Comparison of ENCODE assay signal across 8 cellular contexts in genomic region chr19:16585808-16586476, GRCh38. TPM values are rescaled to one million over a fixed set of nuclear protein-coding genes. Genes with fewer than 3 reads are reported as not detected.
DNase-seq lines count a peak whose midpoint lies in the region; ATAC-seq and TF ChIP-seq lines count a peak whose summit lies in the region.

No MANE protein-coding gene starts in this region.

- H2BK5ac ChIP-seq in IMR-90 (ENCODE audit: low read depth, low read length, poor library complexity, severe bottlenecking) = no peak overlapping the region

- no peak overlapping the region; the same call in 1 of the 2 replicates for H2AK5ac ChIP-seq in IMR-90 (ENCODE audit: low read depth, low read length)

- H4K20me1 ChIP-seq in BLaER1 (peaks cover 98% of the 10 kb centered on the region), IMR-90 (ENCODE audit: insufficient read depth, low read length) (peaks cover 99% of the 10 kb centered on the region)

- TF ChIP-seq POLR2A in IMR-90 (IDR thresholded peaks at IDR 0.05; ENCODE audit: low read depth, low read length) = no peak

- intact Hi-C loops in IMR-90 (cut with micrococcal nuclease) = no loop called here

- H2BK20ac ChIP-seq in IMR-90 (ENCODE audit: low read depth, low read length) = no peak overlapping the region

- H3K4me1 ChIP-seq in BLaER1 (peaks cover 99% of the 10 kb centered on the region), IMR-90 (ENCODE audit: control insufficient read depth, insufficient read depth, low read length) (peaks cover 40% of the 10 kb centered on the region)

- TF ChIP-seq CTCF in IMR-90 (conservative IDR thresholded peaks at IDR 0.05; ENCODE audit: low read depth, low read length) = no peak

- H2BK15ac ChIP-seq in IMR-90 (ENCODE audit: low read depth, low read length) = no peak overlapping the region

- no peaks in the 10 kb centered on the region for H3K27me3 Mint-ChIP-seq in activated naive CD8-positive, alpha-beta T cell treated with anti-CD3 and anti-CD28 coated beads for 36 hours
- no peaks in the 10 kb centered on the region for H3K27me3 Mint-ChIP-seq in natural killer cell treated with Interleukin-12 subunit alpha and Interleukin-12 subunit beta and Interleukin-15 and Interleukin-18, amount 100 ng/mL, for 72 hours

- H2AFZ ChIP-seq in IMR-90 (replicated peaks; ENCODE audit: low read length, poor library complexity) = no peak overlapping the region

- in situ Hi-C loops in IMR-90 (cut with MboI; ENCODE audit: low sequenced_read_pairs) = no loop called here

- TF ChIP-seq RAD21 in IMR-90 (IDR thresholded peaks at IDR 0.05; ENCODE audit: low read length) = no peak

- no peak overlapping the region for H4K8ac ChIP-seq in IMR-90 (ENCODE audit: low read depth in 2 of 2, low read length in 2 of 2)

- 92% methylated on average over 4 of the region's 11 CpGs; no CpG with 5 or more reads in 1 of the 2 experiments for WGBS in IMR-90 (ENCODE audit: extremely low coverage in 2 of 2, insufficient read length in 1 of 2), 2 experiments

- H3K4me1 Mint-ChIP-seq in activated naive CD8-positive, alpha-beta T cell treated with anti-CD3 and anti-CD28 coated beads for 36 hours = peaks cover 79% of the 10 kb centered on the region
- peaks cover 70 to 74% of the 10 kb centered on the region in 2 donors for H3K4me1 Mint-ChIP-seq in natural killer cell treated with Interleukin-12 subunit alpha and Interleukin-12 subunit beta and Interleukin-15 and Interleukin-18, amount 100 ng/mL, for 72 hours (ENCODE audit: low read depth in 2 of 2)

- H3K4me3 ChIP-seq in BLaER1 (peak overlapping the region; percentile 62), IMR-90 (ENCODE audit: insufficient read depth, low read depth, low read length) (no peak overlapping the region)

- H2BK120ac ChIP-seq in IMR-90 (ENCODE audit: low read depth, low read length) = no peak overlapping the region

- ATAC-seq in GM19025 (IDR thresholded peaks at IDR 0.05; ENCODE audit: low read depth, unreplicated experiment) (peak; percentile 22), IMR-90 (ENCODE audit: low read depth) (no peak)
- peak; percentile 12 to 38 for ATAC-seq in natural killer cell treated with Interleukin-12 subunit alpha and Interleukin-12 subunit beta and Interleukin-15 and Interleukin-18, amount 100 ng/mL, for 72 hours

- no peak overlapping the region for H3K4ac ChIP-seq in IMR-90 (ENCODE audit: low read depth, low read length)

- H3K23ac ChIP-seq in IMR-90 (ENCODE audit: low read depth, low read length) = no peak overlapping the region

- no peak overlapping the region for H4K91ac ChIP-seq in IMR-90 (ENCODE audit: insufficient read depth, low read depth, low read length)

- H3K4me3 Mint-ChIP-seq in activated naive CD8-positive, alpha-beta T cell treated with anti-CD3 and anti-CD28 coated beads for 36 hours = peak overlapping the region; percentile 80
- peak overlapping the region; percentile 85 for H3K4me3 Mint-ChIP-seq in natural killer cell treated with Interleukin-12 subunit alpha and Interleukin-12 subunit beta and Interleukin-15 and Interleukin-18, amount 100 ng/mL, for 72 hours

- CTCF ChIA-PET in IMR-90 (lab: Yijun Ruan, JAX) = no interaction called here

- H4K5ac ChIP-seq in IMR-90 (ENCODE audit: low read depth, low read length) = no peak overlapping the region

- H3K36me3 Mint-ChIP-seq in activated naive CD8-positive, alpha-beta T cell treated with anti-CD3 and anti-CD28 coated beads for 36 hours = peaks cover 10% of the 10 kb centered on the region
- no peaks in the 10 kb centered on the region for H3K36me3 Mint-ChIP-seq in natural killer cell treated with Interleukin-12 subunit alpha and Interleukin-12 subunit beta and Interleukin-15 and Interleukin-18, amount 100 ng/mL, for 72 hours

- H3K27ac ChIP-seq in BLaER1 (peak overlapping the region; percentile 83), IMR-90 (ENCODE audit: insufficient read depth, low read length) (no peak overlapping the region)

- POLR2A ChIA-PET in IMR-90 (lab: Charles Lee; ENCODE audit: unreplicated experiment) = interaction anchor here (0.7 kb wide), 1 partner anchor 42 kb away, joined by 3 read pairs; the partner anchor contains the start of gene MED26

- dilution Hi-C loops in IMR-90 (cut with HindIII; ENCODE audit: low sequenced_read_pairs, unreplicated experiment) = no loop called here

- no peak overlapping the region for H3K56ac ChIP-seq in IMR-90 (ENCODE audit: extremely low read depth, insufficient read depth, low read length)

- H3K18ac ChIP-seq in IMR-90 (ENCODE audit: low read depth, low read length) = no peak overlapping the region

- H3K79me1 ChIP-seq in IMR-90 (ENCODE audit: low read depth in 1 of 2, low read length in 2 of 2) = peaks cover 36 to 98% of the 10 kb centered on the region in 2 experiments; a peak in 3 of 4 replicates

- peaks cover 46% of the 10 kb centered on the region for H3K9me1 ChIP-seq in IMR-90 (ENCODE audit: insufficient read depth, low read length)

- no peak overlapping the region for H2AK9ac ChIP-seq in IMR-90 (replicated peaks; ENCODE audit: low read depth, low read length, poor library complexity)

- DNase-seq in IMR-90 (peak; percentile 19), activated gamma-delta T cell treated with Interleukin-2 at 50 U/mL for 16 hours (no peak), AG20443 (ENCODE audit: low spot score) (no peak), NCI-H146 (lab: John Stamatoyannopoulos, UW) (no peak)
- peak; percentile 48 for DNase-seq in activated naive CD8-positive, alpha-beta T cell treated with anti-CD3 and anti-CD28 coated beads for 36 hours
- DNase-seq in natural killer cell treated with Interleukin-12 subunit alpha and Interleukin-12 subunit beta and Interleukin-15 and Interleukin-18, amount 100 ng/mL, for 72 hours (ENCODE audit: low spot score) = peak; percentile 72

- no peak overlapping the region for H3K14ac ChIP-seq in IMR-90 (replicated peaks; ENCODE audit: low read depth, low read length)

- H3K27ac Mint-ChIP-seq in activated naive CD8-positive, alpha-beta T cell treated with anti-CD3 and anti-CD28 coated beads for 36 hours = peak overlapping the region; percentile 91
- peak overlapping the region; percentile 82 to 96 for H3K27ac Mint-ChIP-seq in natural killer cell treated with Interleukin-12 subunit alpha and Interleukin-12 subunit beta and Interleukin-15 and Interleukin-18, amount 100 ng/mL, for 72 hours

- no peaks in the 10 kb centered on the region for H3K9me3 Mint-ChIP-seq in activated naive CD8-positive, alpha-beta T cell treated with anti-CD3 and anti-CD28 coated beads for 36 hours
- H3K9me3 Mint-ChIP-seq in natural killer cell treated with Interleukin-12 subunit alpha and Interleukin-12 subunit beta and Interleukin-15 and Interleukin-18, amount 100 ng/mL, for 72 hours = no peaks in the 10 kb centered on the region

- no peaks in the 10 kb centered on the region for H3K27me3 ChIP-seq in BLaER1
- no peaks in the 10 kb centered on the region for H3K27me3 ChIP-seq in IMR-90 (ENCODE audit: control insufficient read depth, insufficient read depth, low read length)

- H3K36me3 ChIP-seq in BLaER1 (peaks cover 19% of the 10 kb centered on the region), IMR-90 (ENCODE audit: control insufficient read depth, insufficient read depth, low read length) (no peaks in the 10 kb centered on the region)

- peak overlapping the region; percentile 95 for H3K4me2 ChIP-seq in BLaER1
- no peak overlapping the region for H3K4me2 ChIP-seq in IMR-90 (ENCODE audit: low read depth, low read length)

- H3K9me3 ChIP-seq in BLaER1 (no peaks in the 10 kb centered on the region), IMR-90 (ENCODE audit: control insufficient read depth, insufficient read depth, low read length) (no peaks in the 10 kb centered on the region)

- H3K9ac ChIP-seq in BLaER1 = peak overlapping the region; percentile 72
- H3K9ac ChIP-seq in IMR-90 (ENCODE audit: low read depth, low read length) = no peak overlapping the region

- BruUV-seq in IMR-90 (replicated peaks; lab: Mats Ljungman, UMichigan) = no TSS peak

TF ChIP-seq in IMR-90, 13 proteins besides CTCF, POLR2A, EP300 and RAD21:
- TF ChIP-seq RFX5 (IDR thresholded peaks at IDR 0.05; ENCODE audit: low read depth, low read length) = no peak
- no peak for TF ChIP-seq NFE2L2 (IDR thresholded peaks at IDR 0.05; ENCODE audit: low read depth, low read length)
- TF ChIP-seq MAFK (IDR thresholded peaks at IDR 0.05; ENCODE audit: low read depth, low read length) = no peak

RNA-seq across cellular contexts. Expression of gene SLC35E1, which starts 13.7 kb away (rescaled TPM):
- 22.6 and 25.8 TPM in 2 replicates for total RNA-seq in IMR-90 (2012; rRNA removed)
- 38.0 and 46.7 TPM in 2 replicates for polyA plus RNA-seq in IMR-90 (2012; rRNA removed)
- 18.1 and 27.8 TPM in 2 replicates for polyA plus RNA-seq in IMR-90 (2012; cell fraction: cytosol; rRNA removed)
- polyA plus RNA-seq in IMR-90 (2012; cell fraction: nucleus; rRNA removed; ENCODE audit: low replicate concordance) = 33.2 and 71.8 TPM in 2 replicates
- 10 to 100 TPM; 46.7 TPM for total RNA-seq in activated naive CD8-positive, alpha-beta T cell treated with anti-CD3 and anti-CD28 coated beads for 36 hours
- 10 to 100 TPM; 52.2 to 71.5 TPM for total RNA-seq in natural killer cell treated with Interleukin-12 subunit alpha and Interleukin-12 subunit beta and Interleukin-15 and Interleukin-18, amount 100 ng/mL, for 72 hours

RNA-seq across cellular contexts. Expression of gene MED26, which starts 42.1 kb away (rescaled TPM):
- 2.0 and 2.8 TPM in 2 replicates for total RNA-seq in IMR-90 (2012; rRNA removed)
- 4.0 and 4.9 TPM in 2 replicates for polyA plus RNA-seq in IMR-90 (2012; rRNA removed)
- 2.8 and 5.3 TPM in 2 replicates for polyA plus RNA-seq in IMR-90 (2012; cell fraction: cytosol; rRNA removed)
- polyA plus RNA-seq in IMR-90 (2012; cell fraction: nucleus; rRNA removed; ENCODE audit: low replicate concordance) = 7.1 and 11.7 TPM in 2 replicates
- 10 to 100 TPM; 16.0 to 17.2 TPM for total RNA-seq in activated naive CD8-positive, alpha-beta T cell treated with anti-CD3 and anti-CD28 coated beads for 36 hours
- total RNA-seq in natural killer cell treated with Interleukin-12 subunit alpha and Interleukin-12 subunit beta and Interleukin-15 and Interleukin-18, amount 100 ng/mL, for 72 hours = 10 to 100 TPM; 15.5 to 28.1 TPM

RNA-seq across cellular contexts. Expression of gene CHERP, which starts 43.7 kb away (rescaled TPM):
- total RNA-seq in IMR-90 (2012; rRNA removed) = 0.54 and 1.1 TPM in 2 replicates
- polyA plus RNA-seq in IMR-90 (2012; rRNA removed) = 13.5 and 15.6 TPM in 2 replicates
- polyA plus RNA-seq in IMR-90 (2012; cell fraction: cytosol; rRNA removed) = 9.4 and 12.9 TPM in 2 replicates
- polyA plus RNA-seq in IMR-90 (2012; cell fraction: nucleus; rRNA removed; ENCODE audit: low replicate concordance) = 37.1 and 59.7 TPM in 2 replicates
- 10 to 100 TPM; 82.3 to 93.7 TPM for total RNA-seq in activated naive CD8-positive, alpha-beta T cell treated with anti-CD3 and anti-CD28 coated beads for 36 hours
- total RNA-seq in natural killer cell treated with Interleukin-12 subunit alpha and Interleukin-12 subunit beta and Interleukin-15 and Interleukin-18, amount 100 ng/mL, for 72 hours = 10 to 100 TPM; 64.1 to 93.0 TPM

Comparison
In these comparisons a context has a peak if more than half of its experiments do, and no peak if none do; other contexts are left out.
1. DNase-seq: peak in IMR-90 (single experiment), activated naive CD8-positive, alpha-beta T cell treated with anti-CD3 and anti-CD28 coated beads for 36 hours (single experiment) and natural killer cell treated with Interleukin-12 subunit alpha and Interleukin-12 subunit beta and Interleukin-15 and Interleukin-18, amount 100 ng/mL, for 72 hours (single experiment); none in activated gamma-delta T cell treated with Interleukin-2 at 50 U/mL for 16 hours (single experiment), AG20443 (single experiment) and NCI-H146 (single experiment).
2. RNA of gene CHERP, which starts 43.7 kb away (total RNA-seq): 82.3 to 93.7 TPM in activated naive CD8-positive, alpha-beta T cell treated with anti-CD3 and anti-CD28 coated beads for 36 hours and 64.1 to 93.0 TPM in natural killer cell treated with Interleukin-12 subunit alpha and Interleukin-12 subunit beta and Interleukin-15 and Interleukin-18, amount 100 ng/mL, for 72 hours; 0.54 to 1.1 TPM in IMR-90; every median in the first group is over 10 times any median in the second.